In genomic region chr4:67713531-67714247, GRCh38 we compare ENCODE assay signal across 11 cellular contexts. TPM values are rescaled to one million over a fixed set of nuclear protein-coding genes. Genes with fewer than 3 reads are reported as not detected.
DNase-seq lines count a peak whose midpoint lies in the region; ATAC-seq, FAIRE-seq and TF ChIP-seq lines count a peak whose summit lies in the region.
"Had no signal": no experiment of that assay in that cellular context is flagged by ENCODE, and none has a peak within 500 bp of the region (broad histone marks: within the 10 kb centered on the region; RNA-seq: fewer than 3 reads in every experiment).

No MANE protein-coding gene starts in this region.

- in situ Hi-C loops in Panc1 (cut with HindIII; ENCODE audit: low pct_unique_long_range_greater_than_20kb, low sequenced_read_pairs) (no loop called here), GM13976 (cut with MboI; ENCODE audit: low sequenced_read_pairs, unreplicated experiment) (no loop called here)

- H3K36me3 Mint-ChIP-seq in activated CD4-positive, alpha-beta T cell treated with anti-CD3 and anti-CD28 coated beads, Interleukin-2, amount 10 ng/mL, durations not matched to agents 24 days and 14 days (ENCODE audit: low read depth) = peaks cover 24% of the 10 kb centered on the region
- H3K36me3 Mint-ChIP-seq in endodermal cell (ENCODE audit: low read depth) = peaks cover 15% of the 10 kb centered on the region

- no peaks in the 10 kb centered on the region for H3K9me3 Mint-ChIP-seq in activated CD4-positive, alpha-beta T cell treated with anti-CD3 and anti-CD28 coated beads, Interleukin-2, amount 10 ng/mL, durations not matched to agents 24 days and 14 days
- H3K9me3 Mint-ChIP-seq in endodermal cell = no peaks in the 10 kb centered on the region

- H3K27me3 ChIP-seq in Panc1 (ENCODE audit: control insufficient read depth, insufficient read depth, low read length) (no peaks in the 10 kb centered on the region), endodermal cell (ENCODE audit: control insufficient read depth, insufficient read depth, low read length, poor library complexity, severe bottlenecking) (no peaks in the 10 kb centered on the region)

- TF ChIP-seq POLR2A in H54 (IDR thresholded peaks at IDR 0.05; ENCODE audit: low read depth, low read length) = no peak

- no peak overlapping the region for H3K4me3 ChIP-seq in Panc1 (ENCODE audit: low read depth in 2 of 2, low read length in 2 of 2)
- no peak overlapping the region for H3K4me3 ChIP-seq in endodermal cell (ENCODE audit: low read length)
- no peak overlapping the region for H3K4me3 ChIP-seq in skin epidermis

- 89 to 92% methylated on average over 7 to 12 of the region's 12 CpGs for WGBS in endodermal cell (ENCODE audit: insufficient coverage in 1 of 2, insufficient read length in 1 of 2), 2 experiments

- peak; percentile 45; the same call in 1 of the 2 replicates for ATAC-seq in Panc1

- POLR2A ChIA-PET in Panc1 (lab: Charles Lee) = no interaction called here

- no peak overlapping the region for H3K27ac ChIP-seq in Panc1 (ENCODE audit: low read length)
- no peak overlapping the region for H3K27ac ChIP-seq in endodermal cell (ENCODE audit: low read depth, low read length)
- peak overlapping the region in 14 of 21 experiments; percentile 1 to 65 (median 32) for H3K27ac ChIP-seq in skin epidermis

- CTCF ChIA-PET in Panc1 (lab: Charles Lee) = no interaction called here

- H3K9me3 ChIP-seq in Panc1 (ENCODE audit: control insufficient read depth, insufficient read depth, low read depth, low read length) = no peaks in the 10 kb centered on the region
- H3K9me3 ChIP-seq in endodermal cell (ENCODE audit: control insufficient read depth, low read length) = no peaks in the 10 kb centered on the region

- H3K27ac Mint-ChIP-seq in activated CD4-positive, alpha-beta T cell treated with anti-CD3 and anti-CD28 coated beads, Interleukin-2, amount 10 ng/mL, durations not matched to agents 24 days and 14 days = peak overlapping the region; percentile 84
- H3K27ac Mint-ChIP-seq in endodermal cell = peak overlapping the region; percentile 27

- H3K27me3 Mint-ChIP-seq in activated CD4-positive, alpha-beta T cell treated with anti-CD3 and anti-CD28 coated beads, Interleukin-2, amount 10 ng/mL, durations not matched to agents 24 days and 14 days = no peaks in the 10 kb centered on the region
- peaks cover 1% of the 10 kb centered on the region for H3K27me3 Mint-ChIP-seq in endodermal cell (ENCODE audit: insufficient read depth)

- H3K9ac ChIP-seq in endodermal cell (ENCODE audit: extremely low read depth, low read length, poor library complexity, severe bottlenecking) = no peak overlapping the region

- peak; percentile 55 for DNase-seq in activated CD4-positive, alpha-beta T cell treated with anti-CD3 and anti-CD28 coated beads, Interleukin-2, amount 10 ng/mL, durations not matched to agents 24 days and 14 days
- DNase-seq in activated CD4-positive, alpha-beta T cell treated with anti-CD3 and anti-CD28 coated beads for 4 hours = no peak
- DNase-seq in Panc1 (ENCODE audit: low read depth, low spot score) (no peak), endodermal cell (no peak), H54 (ENCODE audit: insufficient read length, low spot score) (no peak), D341Med (ENCODE audit: low spot score) (no peak), GM13976 (ENCODE audit: low spot score) (no peak)
- DNase-seq: anterior cingulate cortex, NCI-H1048, retina had no signal

- no TSS peak for BruUV-seq in Panc1 (replicated peaks; lab: Mats Ljungman, UMichigan)

- TF ChIP-seq CTCF in Panc1 (IDR thresholded peaks at IDR 0.05) (no peak), endodermal cell (conservative IDR thresholded peaks at IDR 0.05) (no peak), GM13976 (IDR thresholded peaks at IDR 0.05; ENCODE audit: borderline replicate concordance, control extremely low read depth, extremely low read depth, insufficient read depth, missing control alignments) (no peak)

- H3K4me1 ChIP-seq in Panc1 (ENCODE audit: control insufficient read depth, insufficient read depth, low read length) (no peaks in the 10 kb centered on the region; the same call in 1 of the 2 replicates), endodermal cell (ENCODE audit: control insufficient read depth, insufficient read depth, low read length) (peaks cover 10% of the 10 kb centered on the region)

- FAIRE-seq in H54 (lab: Jason Lieb, UNC) = no peak

- no peaks in the 10 kb centered on the region for H3K36me3 ChIP-seq in Panc1 (ENCODE audit: control insufficient read depth, insufficient read depth, low read length)
- no peaks in the 10 kb centered on the region for H3K36me3 ChIP-seq in endodermal cell (ENCODE audit: control insufficient read depth, insufficient read depth, low read length)

- intact Hi-C loops in activated CD4-positive, alpha-beta T cell treated with anti-CD3 and anti-CD28 coated beads, Interleukin-2, amount 10 ng/mL, durations not matched to agents 24 days and 14 days (cut with micrococcal nuclease) = no loop called here
- intact Hi-C loops in Panc1 (cut with micrococcal nuclease; ENCODE audit: unreplicated experiment) = no loop called here

- peak overlapping the region; percentile 34 for H3K4me3 Mint-ChIP-seq in activated CD4-positive, alpha-beta T cell treated with anti-CD3 and anti-CD28 coated beads, Interleukin-2, amount 10 ng/mL, durations not matched to agents 24 days and 14 days
- no peak overlapping the region for H3K4me3 Mint-ChIP-seq in endodermal cell

- H3K4me1 Mint-ChIP-seq in activated CD4-positive, alpha-beta T cell treated with anti-CD3 and anti-CD28 coated beads, Interleukin-2, amount 10 ng/mL, durations not matched to agents 24 days and 14 days = peaks cover 29% of the 10 kb centered on the region
- peaks cover 38% of the 10 kb centered on the region for H3K4me1 Mint-ChIP-seq in endodermal cell

RNA-seq across cellular contexts. Expression of gene UBA6, which starts 12.7 kb away (rescaled TPM):
- 78.2 and 85.4 TPM in 2 replicates for total RNA-seq in activated CD4-positive, alpha-beta T cell treated with anti-CD3 and anti-CD28 coated beads, Interleukin-2, amount 10 ng/mL, durations not matched to agents 24 days and 14 days
- 59.4 TPM for total RNA-seq in Panc1 (2021; ENCODE audit: unreplicated experiment)
- 23.9 TPM for polyA plus RNA-seq in Panc1 (2012; ENCODE audit: insufficient read length)
- 100 to 1,000 TPM in 1 of 2 donors, 10 to 100 TPM in 1; 83.1 to 117 TPM for total RNA-seq in endodermal cell
- polyA plus RNA-seq in endodermal cell (2013, experiment 1 of 2) = 63.2 TPM
- 61.2 TPM for polyA plus RNA-seq in endodermal cell (2013, experiment 2 of 2)

RNA-seq across cellular contexts. Expression of gene GNRHR, which starts 40.5 kb away (rescaled TPM):
- not detected in 2 replicates for total RNA-seq in activated CD4-positive, alpha-beta T cell treated with anti-CD3 and anti-CD28 coated beads, Interleukin-2, amount 10 ng/mL, durations not matched to agents 24 days and 14 days
- total RNA-seq in Panc1 (2021; ENCODE audit: unreplicated experiment) (not detected), endodermal cell (not detected)
- not detected for polyA plus RNA-seq in Panc1 (2012; ENCODE audit: insufficient read length)
- polyA plus RNA-seq in endodermal cell (2013, experiment 1 of 2) = not detected
- not detected for polyA plus RNA-seq in endodermal cell (2013, experiment 2 of 2)

Comparison
In these comparisons a context has a peak if more than half of its experiments do, and no peak if none do; other contexts are left out.
1. H3K27ac ChIP-seq: peak in skin epidermis (14 of 21); none in Panc1 (single experiment) and endodermal cell (single experiment).